ENCODE assay signal across 1 cellular context in genomic region chr7:128168667-128169210, GRCh38.
TF ChIP-seq lines count a peak whose summit lies in the region.

No MANE protein-coding gene starts in this region.

TF ChIP-seq in HepG2, 621 proteins besides CTCF, POLR2A, EP300 and RAD21 (continued from another document):
- TF ChIP-seq ZNF687 (CRISPR knock-in tag; IDR thresholded peaks at IDR 0.05) (peak; percentile 33; the same call in 1 of the 2 replicates), HES4 (CRISPR knock-in tag; IDR thresholded peaks at IDR 0.05; ENCODE audit: borderline replicate concordance) (0 out of 2 replicates have a peak, but pooled peaks have one; percentile 50), HMG20B (CRISPR knock-in tag; conservative IDR thresholded peaks at IDR 0.05) (no peak), ZSCAN25 (CRISPR knock-in tag; IDR thresholded peaks at IDR 0.05) (no peak), ZNF562 (CRISPR knock-in tag; IDR thresholded peaks at IDR 0.05; ENCODE audit: borderline replicate concordance) (no peak), BORCS8-MEF2B (CRISPR knock-in tag; IDR thresholded peaks at IDR 0.05) (peak; percentile 57; the same call in 1 of the 2 replicates), ZNF180 (CRISPR knock-in tag; IDR thresholded peaks at IDR 0.05; ENCODE audit: borderline replicate concordance, low read depth) (no peak), KLF15 (CRISPR knock-in tag; IDR thresholded peaks at IDR 0.05; ENCODE audit: borderline replicate concordance) (no peak), ATF7 (IDR thresholded peaks at IDR 0.05) (no peak), ATF7 (CRISPR knock-in tag; IDR thresholded peaks at IDR 0.05) (no peak), ZNF512B (CRISPR knock-in tag; IDR thresholded peaks at IDR 0.05; ENCODE audit: borderline replicate concordance) (no peak), ZNF790 (CRISPR knock-in tag; IDR thresholded peaks at IDR 0.05; ENCODE audit: borderline replicate concordance) (peak; percentile 35; the same call in 1 of the 2 replicates), NKX3-1 (CRISPR knock-in tag; IDR thresholded peaks at IDR 0.05) (0 out of 2 replicates have a peak, but pooled peaks have one; percentile 46), KLF11 (CRISPR knock-in tag; IDR thresholded peaks at IDR 0.05) (no peak), ZNF263 (CRISPR knock-in tag; IDR thresholded peaks at IDR 0.05) (no peak), PPARG (CRISPR knock-in tag; conservative IDR thresholded peaks at IDR 0.05) (no peak), ZNF746 (CRISPR knock-in tag; IDR thresholded peaks at IDR 0.05) (no peak), NFYC (CRISPR knock-in tag; IDR thresholded peaks at IDR 0.05) (no peak), ZNF883 (CRISPR knock-in tag; IDR thresholded peaks at IDR 0.05; ENCODE audit: not compliant biosample characterization) (no peak), ARNT2 (CRISPR knock-in tag; IDR thresholded peaks at IDR 0.05; ENCODE audit: low read depth) (no peak), CEBPG (CRISPR knock-in tag; IDR thresholded peaks at IDR 0.05) (no peak), MTF2 (CRISPR knock-in tag; IDR thresholded peaks at IDR 0.05; ENCODE audit: borderline replicate concordance) (no peak), MXD3 (CRISPR knock-in tag; IDR thresholded peaks at IDR 0.05) (0 out of 2 replicates have a peak, but pooled peaks have one; percentile 31), HNRNPLL (IDR thresholded peaks at IDR 0.05; ENCODE audit: low read depth, low read length, poor library complexity, severe bottlenecking) (no peak), ATF3 (CRISPR knock-in tag; IDR thresholded peaks at IDR 0.05) (no peak), SRSF9 (IDR thresholded peaks at IDR 0.05; ENCODE audit: borderline replicate concordance, insufficient read depth, low read depth, low read length, poor library complexity, severe bottlenecking) (no peak), NFIC (IDR thresholded peaks at IDR 0.05; ENCODE audit: low read length) (no peak), ERF (CRISPR knock-in tag; IDR thresholded peaks at IDR 0.05) (peak; percentile 48; the same call in 1 of the 2 replicates), REL (CRISPR knock-in tag; conservative IDR thresholded peaks at IDR 0.05) (no peak), SMAD3 (CRISPR knock-in tag; IDR thresholded peaks at IDR 0.05) (no peak), MAFG (CRISPR knock-in tag; IDR thresholded peaks at IDR 0.05) (no peak), PHF20 (CRISPR knock-in tag; IDR thresholded peaks at IDR 0.05) (no peak), ZNF557 (CRISPR knock-in tag; IDR thresholded peaks at IDR 0.05) (0 out of 2 replicates have a peak, but pooled peaks have one; percentile 33), GMEB2 (CRISPR knock-in tag; IDR thresholded peaks at IDR 0.05; ENCODE audit: low read depth) (no peak), PBX2 (CRISPR knock-in tag; IDR thresholded peaks at IDR 0.05) (no peak), MXD1 (CRISPR knock-in tag; IDR thresholded peaks at IDR 0.05) (no peak), ZBTB42 (CRISPR knock-in tag; IDR thresholded peaks at IDR 0.05) (no peak), ZNF280D (CRISPR knock-in tag; IDR thresholded peaks at IDR 0.05) (no peak), ZNF33A (CRISPR knock-in tag; IDR thresholded peaks at IDR 0.05; ENCODE audit: borderline replicate concordance) (no peak), IRF1 (CRISPR knock-in tag; IDR thresholded peaks at IDR 0.05; ENCODE audit: low read depth) (no peak), MIER2 (CRISPR knock-in tag; IDR thresholded peaks at IDR 0.05) (peak; percentile 96), SALL1 (CRISPR knock-in tag; IDR thresholded peaks at IDR 0.05) (peak; percentile 46; the same call in 1 of the 2 replicates), MTA1 (CRISPR knock-in tag; IDR thresholded peaks at IDR 0.05; ENCODE audit: borderline replicate concordance) (no peak)
TF ChIP-seq in HepG2: peak in this region for 32.
